Comparison of ENCODE assay signal across 2 cellular contexts in the genomic region with DNA sequence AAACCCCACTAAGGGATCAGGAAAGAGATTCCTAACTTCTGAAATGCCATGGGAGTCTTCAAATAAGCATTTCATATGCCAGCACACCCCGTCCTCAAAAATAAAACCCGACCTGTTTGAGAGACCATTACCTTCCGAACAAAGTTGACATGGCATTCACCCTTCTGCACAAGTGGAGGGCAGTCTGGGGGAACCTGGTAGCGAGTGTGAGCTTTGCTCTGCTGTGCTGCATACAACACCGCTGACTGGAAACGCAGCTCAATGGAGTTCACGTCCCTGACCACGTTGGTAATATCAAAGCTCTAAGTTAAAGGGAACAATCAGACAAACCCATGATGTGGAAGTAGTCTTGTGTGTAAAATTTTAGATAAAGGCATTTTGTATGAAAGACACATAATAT.
TF ChIP-seq lines count a peak whose summit lies in the region.

No MANE protein-coding gene starts in this region.

TF ChIP-seq in IMR-90, 13 proteins besides CTCF, POLR2A, EP300 and RAD21 (continued from another document):
- TF ChIP-seq RFX5 (IDR thresholded peaks at IDR 0.05; ENCODE audit: low read depth, low read length) (no peak), MAFK (IDR thresholded peaks at IDR 0.05; ENCODE audit: low read depth, low read length) (no peak), RCOR1 (IDR thresholded peaks at IDR 0.05; ENCODE audit: insufficient replicate concordance, low read length) (no peak), NFE2L2 (IDR thresholded peaks at IDR 0.05; ENCODE audit: low read depth, low read length) (no peak), SMC3 (IDR thresholded peaks at IDR 0.05; ENCODE audit: low read depth, low read length) (no peak), CHD1 (IDR thresholded peaks at IDR 0.05; ENCODE audit: low read depth, low read length) (no peak), CEBPB (IDR thresholded peaks at IDR 0.05; ENCODE audit: low read depth, low read length) (no peak)
- TF ChIP-seq, protein P1, sequence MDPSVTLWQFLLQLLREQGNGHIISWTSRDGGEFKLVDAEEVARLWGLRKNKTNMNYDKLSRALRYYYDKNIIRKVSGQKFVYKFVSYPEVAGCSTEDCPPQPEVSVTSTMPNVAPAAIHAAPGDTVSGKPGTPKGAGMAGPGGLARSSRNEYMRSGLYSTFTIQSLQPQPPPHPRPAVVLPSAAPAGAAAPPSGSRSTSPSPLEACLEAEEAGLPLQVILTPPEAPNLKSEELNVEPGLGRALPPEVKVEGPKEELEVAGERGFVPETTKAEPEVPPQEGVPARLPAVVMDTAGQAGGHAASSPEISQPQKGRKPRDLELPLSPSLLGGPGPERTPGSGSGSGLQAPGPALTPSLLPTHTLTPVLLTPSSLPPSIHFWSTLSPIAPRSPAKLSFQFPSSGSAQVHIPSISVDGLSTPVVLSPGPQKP (IDR thresholded peaks at IDR 0.05; ENCODE audit: borderline replicate concordance, low read depth, low read length): no peak
- TF ChIP-seq, protein P2, sequence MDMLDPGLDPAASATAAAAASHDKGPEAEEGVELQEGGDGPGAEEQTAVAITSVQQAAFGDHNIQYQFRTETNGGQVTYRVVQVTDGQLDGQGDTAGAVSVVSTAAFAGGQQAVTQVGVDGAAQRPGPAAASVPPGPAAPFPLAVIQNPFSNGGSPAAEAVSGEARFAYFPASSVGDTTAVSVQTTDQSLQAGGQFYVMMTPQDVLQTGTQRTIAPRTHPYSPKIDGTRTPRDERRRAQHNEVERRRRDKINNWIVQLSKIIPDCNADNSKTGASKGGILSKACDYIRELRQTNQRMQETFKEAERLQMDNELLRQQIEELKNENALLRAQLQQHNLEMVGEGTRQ (IDR thresholded peaks at IDR 0.05; ENCODE audit: low read depth, low read length): no peak
TF ChIP-seq in IMR-90: peak in this region for 0.

TF ChIP-seq in WTC11, 78 proteins besides CTCF, POLR2A, EP300 and RAD21:
- TF ChIP-seq, protein P3, sequence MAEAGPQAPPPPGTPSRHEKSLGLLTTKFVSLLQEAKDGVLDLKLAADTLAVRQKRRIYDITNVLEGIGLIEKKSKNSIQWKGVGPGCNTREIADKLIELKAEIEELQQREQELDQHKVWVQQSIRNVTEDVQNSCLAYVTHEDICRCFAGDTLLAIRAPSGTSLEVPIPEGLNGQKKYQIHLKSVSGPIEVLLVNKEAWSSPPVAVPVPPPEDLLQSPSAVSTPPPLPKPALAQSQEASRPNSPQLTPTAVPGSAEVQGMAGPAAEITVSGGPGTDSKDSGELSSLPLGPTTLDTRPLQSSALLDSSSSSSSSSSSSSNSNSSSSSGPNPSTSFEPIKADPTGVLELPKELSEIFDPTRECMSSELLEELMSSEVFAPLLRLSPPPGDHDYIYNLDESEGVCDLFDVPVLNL (CRISPR knock-in tag; IDR thresholded peaks at IDR 0.05; ENCODE audit: borderline replicate concordance, low read depth): no peak
- TF ChIP-seq CREM (CRISPR knock-in tag; IDR thresholded peaks at IDR 0.05) (no peak), TEAD4 (CRISPR knock-in tag; IDR thresholded peaks at IDR 0.05) (no peak), EMX1 (CRISPR knock-in tag; IDR thresholded peaks at IDR 0.05) (no peak), ZNF138 (CRISPR knock-in tag; conservative IDR thresholded peaks at IDR 0.05) (no peak), GABPB1 (CRISPR knock-in tag; IDR thresholded peaks at IDR 0.05) (no peak), JAZF1 (CRISPR knock-in tag; IDR thresholded peaks at IDR 0.05) (no peak), GTF2I (CRISPR knock-in tag; conservative IDR thresholded peaks at IDR 0.05) (no peak), SMAD4 (CRISPR knock-in tag; IDR thresholded peaks at IDR 0.05) (no peak), FOXK1 (CRISPR knock-in tag; IDR thresholded peaks at IDR 0.05) (no peak), ZNF423 (CRISPR knock-in tag; IDR thresholded peaks at IDR 0.05) (no peak), GRHL2 (CRISPR knock-in tag; IDR thresholded peaks at IDR 0.05; ENCODE audit: insufficient replicate concordance, severe bottlenecking) (no peak), KAT7 (CRISPR knock-in tag; IDR thresholded peaks at IDR 0.05; ENCODE audit: borderline replicate concordance) (no peak), ZNF219 (CRISPR knock-in tag; IDR thresholded peaks at IDR 0.05; ENCODE audit: borderline replicate concordance) (no peak), PRRX2 (CRISPR knock-in tag; IDR thresholded peaks at IDR 0.05) (no peak)
- TF ChIP-seq, protein P4, sequence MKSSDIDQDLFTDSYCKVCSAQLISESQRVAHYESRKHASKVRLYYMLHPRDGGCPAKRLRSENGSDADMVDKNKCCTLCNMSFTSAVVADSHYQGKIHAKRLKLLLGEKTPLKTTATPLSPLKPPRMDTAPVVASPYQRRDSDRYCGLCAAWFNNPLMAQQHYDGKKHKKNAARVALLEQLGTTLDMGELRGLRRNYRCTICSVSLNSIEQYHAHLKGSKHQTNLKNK (CRISPR knock-in tag; IDR thresholded peaks at IDR 0.05): no peak
- TF ChIP-seq, protein P5, sequence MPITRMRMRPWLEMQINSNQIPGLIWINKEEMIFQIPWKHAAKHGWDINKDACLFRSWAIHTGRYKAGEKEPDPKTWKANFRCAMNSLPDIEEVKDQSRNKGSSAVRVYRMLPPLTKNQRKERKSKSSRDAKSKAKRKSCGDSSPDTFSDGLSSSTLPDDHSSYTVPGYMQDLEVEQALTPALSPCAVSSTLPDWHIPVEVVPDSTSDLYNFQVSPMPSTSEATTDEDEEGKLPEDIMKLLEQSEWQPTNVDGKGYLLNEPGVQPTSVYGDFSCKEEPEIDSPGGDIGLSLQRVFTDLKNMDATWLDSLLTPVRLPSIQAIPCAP (CRISPR knock-in tag; IDR thresholded peaks at IDR 0.05): no peak
- TF ChIP-seq, protein P6, sequence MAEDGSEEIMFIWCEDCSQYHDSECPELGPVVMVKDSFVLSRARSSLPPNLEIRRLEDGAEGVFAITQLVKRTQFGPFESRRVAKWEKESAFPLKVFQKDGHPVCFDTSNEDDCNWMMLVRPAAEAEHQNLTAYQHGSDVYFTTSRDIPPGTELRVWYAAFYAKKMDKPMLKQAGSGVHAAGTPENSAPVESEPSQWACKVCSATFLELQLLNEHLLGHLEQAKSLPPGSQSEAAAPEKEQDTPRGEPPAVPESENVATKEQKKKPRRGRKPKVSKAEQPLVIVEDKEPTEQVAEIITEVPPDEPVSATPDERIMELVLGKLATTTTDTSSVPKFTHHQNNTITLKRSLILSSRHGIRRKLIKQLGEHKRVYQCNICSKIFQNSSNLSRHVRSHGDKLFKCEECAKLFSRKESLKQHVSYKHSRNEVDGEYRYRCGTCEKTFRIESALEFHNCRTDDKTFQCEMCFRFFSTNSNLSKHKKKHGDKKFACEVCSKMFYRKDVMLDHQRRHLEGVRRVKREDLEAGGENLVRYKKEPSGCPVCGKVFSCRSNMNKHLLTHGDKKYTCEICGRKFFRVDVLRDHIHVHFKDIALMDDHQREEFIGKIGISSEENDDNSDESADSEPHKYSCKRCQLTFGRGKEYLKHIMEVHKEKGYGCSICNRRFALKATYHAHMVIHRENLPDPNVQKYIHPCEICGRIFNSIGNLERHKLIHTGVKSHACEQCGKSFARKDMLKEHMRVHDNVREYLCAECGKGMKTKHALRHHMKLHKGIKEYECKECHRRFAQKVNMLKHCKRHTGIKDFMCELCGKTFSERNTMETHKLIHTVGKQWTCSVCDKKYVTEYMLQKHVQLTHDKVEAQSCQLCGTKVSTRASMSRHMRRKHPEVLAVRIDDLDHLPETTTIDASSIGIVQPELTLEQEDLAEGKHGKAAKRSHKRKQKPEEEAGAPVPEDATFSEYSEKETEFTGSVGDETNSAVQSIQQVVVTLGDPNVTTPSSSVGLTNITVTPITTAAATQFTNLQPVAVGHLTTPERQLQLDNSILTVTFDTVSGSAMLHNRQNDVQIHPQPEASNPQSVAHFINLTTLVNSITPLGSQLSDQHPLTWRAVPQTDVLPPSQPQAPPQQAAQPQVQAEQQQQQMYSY (CRISPR knock-in tag; IDR thresholded peaks at IDR 0.05): no peak
